Comparison of ENCODE assay signal across 8 cellular contexts in genomic region chr12:112409064-112409905, GRCh38. TPM values are rescaled to one million over a fixed set of nuclear protein-coding genes. Genes with fewer than 3 reads are reported as not detected.
DNase-seq lines count a peak whose midpoint lies in the region; ATAC-seq, FAIRE-seq and TF ChIP-seq lines count a peak whose summit lies in the region.

Gene RPL6 (minus strand): TSS chr12:112409605. CDS start chr12:112408656, 949 bp downstream.

- no peaks in the 10 kb centered on the region for H3K9me3 ChIP-seq in WERI-Rb-1 (ENCODE audit: severe bottlenecking)
- H3K9me3 ChIP-seq in small intestine (ENCODE audit: control insufficient read depth, low read depth), result no peaks in the 10 kb centered on the region

- H3K36me3 ChIP-seq in WERI-Rb-1 (peaks cover 50% of the 10 kb centered on the region), bronchial epithelial cell (ENCODE audit: control insufficient read depth, insufficient read depth, low read length) (peaks cover 19% of the 10 kb centered on the region), small intestine (ENCODE audit: control insufficient read depth in 2 of 2, insufficient read depth in 2 of 2, low read length in 2 of 2) (peaks cover 10 to 16% of the 10 kb centered on the region in 2 donors)

- H3K27ac ChIP-seq in WERI-Rb-1 (peak within 1 kb of the TSS; percentile 95), small intestine (ENCODE audit: low read depth in 1 of 2, low read length in 1 of 2) (peak within 1 kb of the TSS; percentile 75 to 94)

- peaks cover 0 to 2% of the 10 kb centered on the region in 2 donors for H3K4me1 ChIP-seq in small intestine (ENCODE audit: control insufficient read depth in 2 of 2, insufficient read depth in 1 of 2, low read depth in 1 of 2, low read length in 1 of 2)

- FAIRE-seq in bronchial epithelial cell (lab: Jason Lieb, UNC) (no peak), small intestine (lab: Jason Lieb, UNC) (no peak)

- DNase-seq in A172 (ENCODE audit: low spot score), result peak; percentile 93
- peak; percentile 85 for DNase-seq in NCI-H2196 (lab: John Stamatoyannopoulos, UW; ENCODE audit: unreplicated experiment)
- DNase-seq in WERI-Rb-1, result peak; percentile 80
- peak; percentile 88 for DNase-seq in bronchial epithelial cell (ENCODE audit: low read depth)
- DNase-seq in iPS-NIHi7 (ENCODE audit: extremely low spot score), result peak; percentile 84
- DNase-seq in small intestine, result peak; percentile 96

- H3K27me3 ChIP-seq in WERI-Rb-1 (ENCODE audit: insufficient read depth, low read depth, severe bottlenecking) (no peaks in the 10 kb centered on the region), bronchial epithelial cell (ENCODE audit: control insufficient read depth, insufficient read depth, low read length) (no peaks in the 10 kb centered on the region), small intestine (ENCODE audit: control insufficient read depth in 2 of 2, insufficient read depth in 2 of 2, low read length in 2 of 2) (no peaks in the 10 kb centered on the region)

- peak; percentile 97 for TF ChIP-seq POLR2A in GM18526 (IDR thresholded peaks at IDR 0.05; ENCODE audit: extremely low read depth, insufficient read length)

- 10% methylated on average over 46 of the region's 46 CpGs for WGBS in small intestine, 3 donors

- ATAC-seq in HG03097 (IDR thresholded peaks at IDR 0.05; ENCODE audit: low FRiP score, unreplicated experiment), result peak; percentile 68

- H3K4me3 ChIP-seq in WERI-Rb-1 (ENCODE audit: low read depth, low read length) (peak within 1 kb of the TSS; percentile 83), bronchial epithelial cell (ENCODE audit: low read depth, low read length) (peak within 1 kb of the TSS; percentile 87), small intestine (ENCODE audit: low read depth in 1 of 2, low read length in 2 of 2) (peak within 1 kb of the TSS; percentile 63 to 67)

- TF ChIP-seq CTCF in WERI-Rb-1 (IDR thresholded peaks at IDR 0.05; ENCODE audit: low read depth, low read length) (no peak), bronchial epithelial cell (IDR thresholded peaks at IDR 0.05; ENCODE audit: insufficient read depth, low read length, severe bottlenecking) (no peak)

RNA-seq across cellular contexts. Expression of gene RPL6, which starts in this region (rescaled TPM):
- total RNA-seq in A172 (2014; rRNA removed; shearing (Covaris generic)), result 1,425 and 1,744 TPM in 2 replicates
- total RNA-seq in bronchial epithelial cell, result 1,046 and 1,320 TPM in 2 replicates
- 1,000 to 10,000 TPM; 1,016 to 2,257 (median 2,012) TPM for polyA plus RNA-seq in small intestine

Comparison
In these comparisons a context has a peak if more than half of its experiments do, and no peak if none do; other contexts are left out.
1. Peak in every context shown above with its lines: DNase-seq, ATAC-seq, H3K4me3 ChIP-seq and H3K27ac ChIP-seq.